ENCODE assay signal across 8 cellular contexts in genomic region chr5:129460951-129461815, GRCh38. TPM values are rescaled to one million over a fixed set of nuclear protein-coding genes. Genes with fewer than 3 reads are reported as not detected.
DNase-seq lines count a peak whose midpoint lies in the region; ATAC-seq and TF ChIP-seq lines count a peak whose summit lies in the region.

No MANE protein-coding gene starts in this region.

- H3K4me3 Mint-ChIP-seq in activated B cell treated with CpG ODN at 0.5 μM for 24 hours = peak overlapping the region; percentile 54

- H3K27me3 ChIP-seq in prostate gland (replicated peaks; ENCODE audit: insufficient read depth) = no peaks in the 10 kb centered on the region

- ATAC-seq in HG03432 (IDR thresholded peaks at IDR 0.05; ENCODE audit: unreplicated experiment) = peak; percentile 42
- ATAC-seq in activated B cell treated with CpG ODN at 0.5 μM for 24 hours (ENCODE audit: low read depth) = no peak

- no peaks in the 10 kb centered on the region for H3K4me1 ChIP-seq in prostate gland (replicated peaks)

- TF ChIP-seq POLR2A in prostate gland (IDR thresholded peaks at IDR 0.05) = no peak

- peaks cover 35% of the 10 kb centered on the region for H3K27me3 Mint-ChIP-seq in activated B cell treated with CpG ODN at 0.5 μM for 24 hours

- no peaks in the 10 kb centered on the region for H3K9me3 Mint-ChIP-seq in activated B cell treated with CpG ODN at 0.5 μM for 24 hours

- H3K9me3 ChIP-seq in prostate gland = no peaks in the 10 kb centered on the region

- peak; percentile 20 to 41 for DNase-seq in NCI-H524 (lab: John Stamatoyannopoulos, UW)
- DNase-seq in NCI-H524 treated with DMSO at 0.1 percent for 48 hours (lab: John Stamatoyannopoulos, UW) = no peak
- no peak for DNase-seq in activated B cell treated with CpG ODN at 0.5 μM for 24 hours
- peak in 41 of 42 donors; percentile 16 to 84 (median 69) for DNase-seq in head of caudate nucleus
- peak; percentile 5 for DNase-seq in prostate gland (ENCODE audit: low spot score)
- no peak for DNase-seq in cortex of kidney (lab: John Stamatoyannopoulos, UW)
- DNase-seq in NCI-H526 treated with DMSO at 0.1 percent for 48 hours (lab: John Stamatoyannopoulos, UW) = no peak

- no peaks in the 10 kb centered on the region for H3K36me3 ChIP-seq in prostate gland

- TF ChIP-seq CTCF in activated B cell treated with CpG ODN at 0.5 μM for 24 hours (IDR thresholded peaks at IDR 0.05) (no peak), prostate gland (IDR thresholded peaks at IDR 0.05) (peak in 1 of 4 experiments; percentile 7)

- 1% methylated on average over 43 of the region's 90 CpGs for WGBS in prostate gland

- H3K27ac ChIP-seq in prostate gland = no peak overlapping the region

- peak overlapping the region; percentile 23 to 38 for H3K4me3 ChIP-seq in prostate gland

- H3K36me3 Mint-ChIP-seq in activated B cell treated with CpG ODN at 0.5 μM for 24 hours (ENCODE audit: low read depth) = no peaks in the 10 kb centered on the region

- intact Hi-C loops in activated B cell treated with CpG ODN at 0.5 μM for 24 hours (cut with micrococcal nuclease) = no loop called here
- intact Hi-C loops in head of caudate nucleus (cut with DNase I) = no loop called here
- intact Hi-C loops in prostate gland (cut with DNase I) = no loop called here

- H3K27ac Mint-ChIP-seq in activated B cell treated with CpG ODN at 0.5 μM for 24 hours = no peak overlapping the region

- H3K4me1 Mint-ChIP-seq in activated B cell treated with CpG ODN at 0.5 μM for 24 hours = peaks cover 12% of the 10 kb centered on the region

- POLR2A ChIA-PET in activated B cell treated with CpG ODN at 0.5 μM for 24 hours (lab: Charles Lee) = no interaction called here

- CTCF ChIA-PET in activated B cell treated with CpG ODN at 0.5 μM for 24 hours (lab: Charles Lee) = no interaction called here

RNA-seq across cellular contexts. Expression of gene ADAMTS19, which starts 1.1 kb away (rescaled TPM):
- not detected in 2 replicates for total RNA-seq in activated B cell treated with CpG ODN at 0.5 μM for 24 hours
- 1 to 10 TPM; 1.3 to 3.0 TPM for total RNA-seq in prostate gland

Comparison
In these comparisons a context has a peak if more than half of its experiments do, and no peak if none do; other contexts are left out.
1. DNase-seq: peak in NCI-H524 (2 of 2), head of caudate nucleus (41 of 42) and prostate gland (single experiment); none in NCI-H524 treated with DMSO at 0.1 percent for 48 hours (single experiment), activated B cell treated with CpG ODN at 0.5 μM for 24 hours (single experiment), cortex of kidney (single experiment) and NCI-H526 treated with DMSO at 0.1 percent for 48 hours (single experiment).